8 cellular contexts compared by ENCODE assay signal in the genomic region with DNA sequence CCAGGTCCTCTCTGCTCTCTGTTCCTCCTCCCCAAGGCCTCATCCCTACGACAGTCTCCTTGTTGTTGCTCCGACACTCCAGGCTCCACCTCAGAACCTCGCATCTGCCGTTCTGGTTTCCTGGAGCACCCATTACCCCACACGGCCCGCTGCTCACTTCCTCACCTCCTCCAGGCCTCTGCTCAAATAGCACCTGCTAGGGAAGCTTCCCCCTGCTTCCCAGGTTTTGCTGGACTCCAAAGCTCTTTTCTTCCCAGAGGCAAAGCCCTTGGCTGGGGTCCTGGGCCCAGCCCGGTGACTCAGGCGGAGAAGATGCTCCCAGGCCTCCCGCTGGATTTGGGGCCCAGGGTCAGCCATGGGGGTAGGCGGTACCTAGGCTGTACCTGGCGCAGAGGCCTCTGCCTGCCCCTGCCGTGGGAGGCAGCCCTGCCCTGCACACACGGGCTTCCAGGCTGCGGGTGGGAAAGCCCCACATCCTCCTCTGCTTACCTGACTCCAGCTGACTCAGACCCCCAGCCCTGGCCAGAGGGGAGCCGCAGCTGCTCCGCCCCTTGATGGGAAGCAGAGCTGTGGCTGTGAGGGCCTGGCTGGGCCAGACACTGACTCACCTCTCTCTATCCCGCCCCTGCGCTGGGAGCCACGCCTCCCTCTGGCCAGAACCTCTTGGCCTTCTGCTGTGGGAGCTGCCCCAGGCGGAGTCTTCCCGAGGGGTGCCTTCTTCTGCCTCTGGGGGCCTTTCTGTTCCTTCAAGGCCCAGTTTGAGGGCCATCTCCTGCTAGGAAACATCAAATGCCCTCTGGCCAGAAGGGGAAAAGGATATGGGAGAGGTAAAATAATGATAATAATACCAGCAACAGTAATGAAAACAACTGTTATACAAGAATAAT.
DNase-seq lines count a peak whose midpoint lies in the region; ATAC-seq, FAIRE-seq and TF ChIP-seq lines count a peak whose summit lies in the region.

No MANE protein-coding gene starts in this region.

- no peak overlapping the region for H3K4me3 Mint-ChIP-seq in endodermal cell
- H3K4me3 Mint-ChIP-seq in CD4-positive, alpha-beta memory T cell, result no peak overlapping the region

- H3K4me3 ChIP-seq in GM23248 (peak overlapping the region; percentile 49), endodermal cell (ENCODE audit: low read length) (no peak overlapping the region), mucosa of stomach (ENCODE audit: low read length) (no peak overlapping the region)
- no peak overlapping the region for H3K4me3 ChIP-seq in CD4-positive, alpha-beta memory T cell (ENCODE audit: low read length in 2 of 2)

- peaks cover 4% of the 10 kb centered on the region for H3K9me3 Mint-ChIP-seq in endodermal cell
- H3K9me3 Mint-ChIP-seq in CD4-positive, alpha-beta memory T cell, result peaks cover 0 to 5% (median 0%) of the 10 kb centered on the region in 8 donors

- no peaks in the 10 kb centered on the region for H3K36me3 Mint-ChIP-seq in endodermal cell (ENCODE audit: low read depth)
- no peaks in the 10 kb centered on the region for H3K36me3 Mint-ChIP-seq in CD4-positive, alpha-beta memory T cell

- ATAC-seq in GM19328 (IDR thresholded peaks at IDR 0.05; ENCODE audit: unreplicated experiment) (no peak), GM21367 (IDR thresholded peaks at IDR 0.05; ENCODE audit: unreplicated experiment) (no peak)

- no peaks in the 10 kb centered on the region for H3K9me3 ChIP-seq in GM23248 (ENCODE audit: low read depth)
- H3K9me3 ChIP-seq in endodermal cell (ENCODE audit: control insufficient read depth, low read length), result no peaks in the 10 kb centered on the region
- no peaks in the 10 kb centered on the region for H3K9me3 ChIP-seq in mucosa of stomach (ENCODE audit: control insufficient read depth, low read length)
- no peaks in the 10 kb centered on the region for H3K9me3 ChIP-seq in CD4-positive, alpha-beta memory T cell (ENCODE audit: control insufficient read depth in 1 of 2, low read length in 2 of 2)

- CTCF ChIA-PET in CD4-positive, alpha-beta memory T cell (lab: Charles Lee; ENCODE audit: partially characterized antibody), result no interaction called here

- H3K27ac ChIP-seq in GM23248 (peak overlapping the region; percentile 70), endodermal cell (ENCODE audit: low read depth, low read length) (no peak overlapping the region)
- H3K27ac ChIP-seq in CD4-positive, alpha-beta memory T cell (ENCODE audit: low read depth, low read length), result no peak overlapping the region

- POLR2A ChIA-PET in CD4-positive, alpha-beta memory T cell (lab: Charles Lee; ENCODE audit: partially characterized antibody), result no interaction called here

- 15 to 16% methylated on average over 21 of the region's 21 CpGs for WGBS in GM23248 (ENCODE audit: low coverage in 1 of 2, low lambda C conversion rate in 2 of 2, missing lambda C conversion rate in 2 of 2), 2 experiments
- WGBS in endodermal cell (ENCODE audit: insufficient coverage in 1 of 2, insufficient read length in 1 of 2), 2 experiments, result 51 to 66% methylated on average over 7 to 21 of the region's 21 CpGs

- H3K4me1 ChIP-seq in GM23248 (ENCODE audit: insufficient read depth) (peaks cover 27% of the 10 kb centered on the region), endodermal cell (ENCODE audit: control insufficient read depth, insufficient read depth, low read length) (no peaks in the 10 kb centered on the region), mucosa of stomach (ENCODE audit: control insufficient read depth, insufficient read depth, low read length) (peaks cover 21% of the 10 kb centered on the region)
- no peaks in the 10 kb centered on the region for H3K4me1 ChIP-seq in CD4-positive, alpha-beta memory T cell (ENCODE audit: insufficient read depth, low read length)

- no peaks in the 10 kb centered on the region for H3K79me2 ChIP-seq in GM23248 (ENCODE audit: insufficient read depth)

- no peaks in the 10 kb centered on the region for H3K9me2 ChIP-seq in GM23248 (ENCODE audit: insufficient read depth)

- no peaks in the 10 kb centered on the region for H4K20me1 ChIP-seq in GM23248 (ENCODE audit: insufficient read depth)

- no peaks in the 10 kb centered on the region for H3K27me3 Mint-ChIP-seq in endodermal cell (ENCODE audit: insufficient read depth)
- H3K27me3 Mint-ChIP-seq in CD4-positive, alpha-beta memory T cell, result peaks cover 6 to 14% of the 10 kb centered on the region in 2 donors

- no peak for TF ChIP-seq CTCF in endodermal cell (conservative IDR thresholded peaks at IDR 0.05)

- H2AFZ ChIP-seq in GM23248, result peak overlapping the region; percentile 41

- peak; percentile 80 for FAIRE-seq in RCC 7860 (lab: Jason Lieb, UNC)

- peak overlapping the region; percentile 69 for H3K9ac ChIP-seq in GM23248
- H3K9ac ChIP-seq in endodermal cell (ENCODE audit: extremely low read depth, low read length, poor library complexity, severe bottlenecking), result no peak overlapping the region
- peak overlapping the region; percentile 64 for H3K9ac ChIP-seq in mucosa of stomach (ENCODE audit: low read length)

- DNase-seq in GM23248 (peak; percentile 96), RCC 7860 (ENCODE audit: low spot score) (peak; percentile 97), endodermal cell (peak; percentile 97), NCI-H1105 treated with DMSO at 0.1 percent for 48 hours (lab: John Stamatoyannopoulos, UW) (no peak)
- no peak for DNase-seq in CD4-positive, alpha-beta memory T cell

- H3K27ac Mint-ChIP-seq in endodermal cell, result peak overlapping the region; percentile 88
- H3K27ac Mint-ChIP-seq in CD4-positive, alpha-beta memory T cell, result no peak overlapping the region

- no peaks in the 10 kb centered on the region for H3K36me3 ChIP-seq in GM23248 (ENCODE audit: low read depth)
- H3K36me3 ChIP-seq in endodermal cell (ENCODE audit: control insufficient read depth, insufficient read depth, low read length), result no peaks in the 10 kb centered on the region
- H3K36me3 ChIP-seq in mucosa of stomach (ENCODE audit: control insufficient read depth, insufficient read depth, low read length), result no peaks in the 10 kb centered on the region
- no peaks in the 10 kb centered on the region for H3K36me3 ChIP-seq in CD4-positive, alpha-beta memory T cell (ENCODE audit: insufficient read depth, low read length)

- intact Hi-C loops in CD4-positive, alpha-beta memory T cell (cut with micrococcal nuclease), result no loop called here

- H3F3A ChIP-seq in GM23248 (ENCODE audit: insufficient read depth), result no peaks in the 10 kb centered on the region

- H3K4me2 ChIP-seq in GM23248 (ENCODE audit: unreplicated experiment), result peak overlapping the region; percentile 62

- H3K27me3 ChIP-seq in GM23248 (replicated peaks; ENCODE audit: insufficient read depth) (no peaks in the 10 kb centered on the region), endodermal cell (ENCODE audit: control insufficient read depth, insufficient read depth, low read length, poor library complexity, severe bottlenecking) (no peaks in the 10 kb centered on the region), mucosa of stomach (ENCODE audit: control insufficient read depth, insufficient read depth, low read length) (no peaks in the 10 kb centered on the region)
- H3K27me3 ChIP-seq in CD4-positive, alpha-beta memory T cell (ENCODE audit: insufficient read depth, low read length), result no peaks in the 10 kb centered on the region

- H3K4me1 Mint-ChIP-seq in endodermal cell, result peaks cover 16% of the 10 kb centered on the region
- no peaks in the 10 kb centered on the region for H3K4me1 Mint-ChIP-seq in CD4-positive, alpha-beta memory T cell

- in situ Hi-C loops in GM23248 (cut with MboI), result no loop called here

Comparison
In these comparisons a context has a peak if more than half of its experiments do, and no peak if none do; other contexts are left out.
1. DNase-seq: peak in GM23248 (single experiment), RCC 7860 (single experiment) and endodermal cell (single experiment); none in NCI-H1105 treated with DMSO at 0.1 percent for 48 hours (single experiment) and CD4-positive, alpha-beta memory T cell (0 of 5).